ENCODE assay signal across 16 cellular contexts in genomic region chr18:59778434-59778833, GRCh38.
DNase-seq lines count a peak whose midpoint lies in the region; ATAC-seq, FAIRE-seq and TF ChIP-seq lines count a peak whose summit lies in the region.
"Had no signal": no experiment of that assay in that cellular context is flagged by ENCODE, and none has a peak within 500 bp of the region (broad histone marks: within the 10 kb centered on the region; RNA-seq: fewer than 3 reads in every experiment).

No MANE protein-coding gene starts in this region.

- TF ChIP-seq POLR2A in breast epithelium (IDR thresholded peaks at IDR 0.05) (no peak), IMR-90 (IDR thresholded peaks at IDR 0.05; ENCODE audit: low read depth, low read length) (no peak)

- FAIRE-seq in keratinocyte (lab: Jason Lieb, UNC), result peak; percentile 23
- FAIRE-seq: GM12878, H1, HepG2 had no signal

- H3K9me3 Mint-ChIP-seq in MCF 10A (ENCODE audit: unreplicated experiment) (peaks cover 3% of the 10 kb centered on the region), Calu3 (ENCODE audit: low read depth, unreplicated experiment) (no peaks in the 10 kb centered on the region)
- H3K9me3 Mint-ChIP-seq in activated naive CD4-positive, alpha-beta T cell treated with anti-CD3 and anti-CD28 coated beads for 36 hours, result peaks cover 5% of the 10 kb centered on the region

- H2AFZ ChIP-seq in IMR-90 (replicated peaks; ENCODE audit: low read length, poor library complexity) (no peak overlapping the region), keratinocyte (ENCODE audit: control insufficient read depth, low read length) (no peak overlapping the region)

- H2BK20ac ChIP-seq in IMR-90 (ENCODE audit: low read depth, low read length), result peak overlapping the region; percentile 97

- H2BK5ac ChIP-seq in IMR-90 (ENCODE audit: low read depth, low read length, poor library complexity, severe bottlenecking), result peak overlapping the region; percentile 87

- H4K91ac ChIP-seq in IMR-90 (ENCODE audit: insufficient read depth, low read depth, low read length), result peak overlapping the region; percentile 93

- TF ChIP-seq RAD21 in IMR-90 (IDR thresholded peaks at IDR 0.05; ENCODE audit: low read length), result no peak

- H3K4me1 Mint-ChIP-seq in MCF 10A (ENCODE audit: insufficient read depth, unreplicated experiment), result peaks cover 26% of the 10 kb centered on the region
- H3K4me1 Mint-ChIP-seq in Calu3 (ENCODE audit: low read depth, unreplicated experiment), result peaks cover 9% of the 10 kb centered on the region
- no peaks in the 10 kb centered on the region for H3K4me1 Mint-ChIP-seq in activated naive CD4-positive, alpha-beta T cell treated with anti-CD3 and anti-CD28 coated beads for 36 hours (ENCODE audit: low read depth)
- H3K4me1 Mint-ChIP-seq: CD14-positive monocyte; CD4-positive, alpha-beta memory T cell had no signal

- H3K9ac ChIP-seq in IMR-90 (ENCODE audit: low read depth, low read length) (no peak overlapping the region), keratinocyte (ENCODE audit: control insufficient read depth, extremely low read depth, insufficient read depth, low read length) (no peak overlapping the region)
- H3K9ac ChIP-seq: BLaER1 had no signal

- no peak for DNase-seq in MCF 10A (ENCODE audit: unreplicated experiment)
- DNase-seq in breast epithelium (ENCODE audit: low spot score in 2 of 2), result no peak
- DNase-seq in IMR-90, result no peak
- no peak for DNase-seq in keratinocyte (ENCODE audit: low read depth, low spot score)
- no peak for DNase-seq in NCI-H1436 (lab: John Stamatoyannopoulos, UW)
- DNase-seq in Calu3, result no peak
- no peak for DNase-seq in activated naive CD4-positive, alpha-beta T cell treated with anti-CD3 and anti-CD28 coated beads for 36 hours
- DNase-seq: CD4-positive, alpha-beta memory T cell; DMS79 treated with DMSO at 0.1 percent for 48 hours; H9 had no signal

- 0 out of 4 replicates have a peak, but pooled peaks cover 0 to 2% of the 10 kb centered on the region in 2 experiments for H3K79me1 ChIP-seq in IMR-90 (ENCODE audit: low read depth in 1 of 2, low read length in 2 of 2)

- H3K23ac ChIP-seq in IMR-90 (ENCODE audit: low read depth, low read length), result no peak overlapping the region

- H3K27ac ChIP-seq in breast epithelium, result no peak overlapping the region
- H3K27ac ChIP-seq in IMR-90 (ENCODE audit: insufficient read depth, low read length), result no peak overlapping the region
- H3K27ac ChIP-seq in keratinocyte (ENCODE audit: control insufficient read depth, insufficient read depth, low read length), result no peak overlapping the region
- H3K27ac ChIP-seq: 22Rv1, BLaER1 had no signal

- no peak overlapping the region for H3K56ac ChIP-seq in IMR-90 (ENCODE audit: extremely low read depth, insufficient read depth, low read length)

- H3K18ac ChIP-seq in IMR-90 (ENCODE audit: low read depth, low read length), result peak overlapping the region; percentile 46; the same call in 1 of the 2 replicates

- H4K8ac ChIP-seq in IMR-90 (ENCODE audit: low read depth in 2 of 2, low read length in 2 of 2), result peak overlapping the region; percentile 57 to 85; a peak in 3 of 4 replicates

- H2BK15ac ChIP-seq in IMR-90 (ENCODE audit: low read depth, low read length), result peak overlapping the region; percentile 98; the same call in 2 of the 3 replicates

- CTCF ChIA-PET in MCF 10A (lab: Yijun Ruan, JAX) (interaction anchor here (0.7 to 7.8 kb wide), 3 partner anchors 45 to 318 kb away, joined by 3 to 118 read pairs (median 26); no protein-coding TSS in a partner anchor), IMR-90 (lab: Yijun Ruan, JAX) (no interaction called here), Calu3 (lab: Charles Lee) (no interaction called here)
- CTCF ChIA-PET in activated naive CD4-positive, alpha-beta T cell treated with anti-CD3 and anti-CD28 coated beads for 36 hours (lab: Charles Lee), result no interaction called here

- H3K14ac ChIP-seq in IMR-90 (replicated peaks; ENCODE audit: low read depth, low read length), result no peak overlapping the region

- WGBS in IMR-90 (ENCODE audit: extremely low coverage in 2 of 2, insufficient read length in 1 of 2), 2 experiments, result 100% methylated on average over 1 of the region's 1 CpG; no CpG with 5 or more reads in 1 of the 2 experiments

- no TSS peak for BruUV-seq in MCF 10A (replicated peaks; lab: Mats Ljungman, UMichigan)
- no TSS peak for BruUV-seq in IMR-90 (replicated peaks; lab: Mats Ljungman, UMichigan)
- BruUV-seq in Calu3 (replicated peaks; lab: Mats Ljungman, UMichigan), result no TSS peak

- H4K20me1 ChIP-seq in IMR-90 (ENCODE audit: insufficient read depth, low read length) (no peaks in the 10 kb centered on the region), keratinocyte (ENCODE audit: control insufficient read depth, extremely low read depth, insufficient read depth, low read length) (no peaks in the 10 kb centered on the region)
- H4K20me1 ChIP-seq: BLaER1 had no signal

- H3K27ac Mint-ChIP-seq in MCF 10A (ENCODE audit: low read depth, unreplicated experiment) (peak overlapping the region; percentile 18), Calu3 (ENCODE audit: unreplicated experiment) (no peak overlapping the region)
- no peak overlapping the region for H3K27ac Mint-ChIP-seq in activated naive CD4-positive, alpha-beta T cell treated with anti-CD3 and anti-CD28 coated beads for 36 hours
- H3K27ac Mint-ChIP-seq: CD4-positive, alpha-beta memory T cell; H9 had no signal

- peak overlapping the region; percentile 97 for H3K4ac ChIP-seq in IMR-90 (ENCODE audit: low read depth, low read length)

- dilution Hi-C loops in IMR-90 (cut with HindIII; ENCODE audit: low sequenced_read_pairs, unreplicated experiment), result no loop called here
- dilution Hi-C loops in keratinocyte (cut with MboI; ENCODE audit: extremely low pct_ligation_motif_present, low sequenced_read_pairs), result no loop called here

- H3K4me3 Mint-ChIP-seq in MCF 10A (ENCODE audit: unreplicated experiment), result no peak overlapping the region
- no peak overlapping the region for H3K4me3 Mint-ChIP-seq in Calu3 (ENCODE audit: low read depth, unreplicated experiment)
- H3K4me3 Mint-ChIP-seq in activated naive CD4-positive, alpha-beta T cell treated with anti-CD3 and anti-CD28 coated beads for 36 hours, result no peak overlapping the region
- H3K4me3 Mint-ChIP-seq: CD14-positive monocyte; CD4-positive, alpha-beta memory T cell; H9 had no signal

- no peaks in the 10 kb centered on the region for H3K9me3 ChIP-seq in breast epithelium
- no peaks in the 10 kb centered on the region for H3K9me3 ChIP-seq in IMR-90 (ENCODE audit: control insufficient read depth, insufficient read depth, low read length)
- no peaks in the 10 kb centered on the region for H3K9me3 ChIP-seq in keratinocyte (ENCODE audit: control insufficient read depth, low read depth, low read length)
- H3K9me3 ChIP-seq: BLaER1 had no signal

- no peaks in the 10 kb centered on the region for H3K4me1 ChIP-seq in breast epithelium
- H3K4me1 ChIP-seq in IMR-90 (ENCODE audit: control insufficient read depth, insufficient read depth, low read length), result peaks cover 6% of the 10 kb centered on the region; the same call in 1 of the 2 replicates
- peaks cover 20% of the 10 kb centered on the region for H3K4me1 ChIP-seq in keratinocyte (ENCODE audit: control insufficient read depth, extremely low read depth, insufficient read depth, low read length)
- H3K4me1 ChIP-seq: BLaER1 had no signal

- no peaks in the 10 kb centered on the region for H3K79me2 ChIP-seq in keratinocyte (ENCODE audit: control insufficient read depth, insufficient read depth, low read length)

- POLR2A ChIA-PET in MCF 10A (lab: Yijun Ruan, JAX), result interaction anchor here (3.1 kb wide), 1 partner anchor 9 kb away, joined by 22 read pairs; no protein-coding TSS in a partner anchor
- POLR2A ChIA-PET in IMR-90 (lab: Charles Lee; ENCODE audit: unreplicated experiment), result no interaction called here

- TF ChIP-seq CTCF in MCF 10A (IDR thresholded peaks at IDR 0.05; ENCODE audit: unreplicated experiment), result no peak
- TF ChIP-seq CTCF in breast epithelium (IDR thresholded peaks at IDR 0.05), result no peak
- TF ChIP-seq CTCF in IMR-90 (conservative IDR thresholded peaks at IDR 0.05; ENCODE audit: low read depth, low read length), result no peak
- no peak for TF ChIP-seq CTCF in keratinocyte (optimal IDR thresholded peaks at IDR 0.05 in 1 of 3, IDR thresholded peaks at IDR 0.05 in 1 of 3, conservative IDR thresholded peaks at IDR 0.05 in 1 of 3; ENCODE audit: extremely low read depth in 1 of 3, insufficient read depth in 2 of 3, low read length in 3 of 3)
- no peak for TF ChIP-seq CTCF in Calu3 (IDR thresholded peaks at IDR 0.05; ENCODE audit: unreplicated experiment)

- H3K27me3 ChIP-seq in breast epithelium (no peaks in the 10 kb centered on the region), IMR-90 (ENCODE audit: control insufficient read depth, insufficient read depth, low read length) (no peaks in the 10 kb centered on the region), keratinocyte (ENCODE audit: control insufficient read depth, extremely low read depth, insufficient read depth, low read length) (no peaks in the 10 kb centered on the region)
- H3K27me3 ChIP-seq: BLaER1 had no signal

- H2AK9ac ChIP-seq in IMR-90 (replicated peaks; ENCODE audit: low read depth, low read length, poor library complexity), result no peak overlapping the region

- ATAC-seq in IMR-90 (ENCODE audit: low read depth), result no peak
- ATAC-seq: GM12878, HepG2 had no signal

- H3K27me3 Mint-ChIP-seq in MCF 10A (ENCODE audit: insufficient read depth, unreplicated experiment) (no peaks in the 10 kb centered on the region), Calu3 (ENCODE audit: unreplicated experiment) (peaks cover 27% of the 10 kb centered on the region)
- peaks cover 17% of the 10 kb centered on the region for H3K27me3 Mint-ChIP-seq in activated naive CD4-positive, alpha-beta T cell treated with anti-CD3 and anti-CD28 coated beads for 36 hours (ENCODE audit: low read depth)

- H3K36me3 Mint-ChIP-seq in MCF 10A (ENCODE audit: insufficient read depth, unreplicated experiment) (no peaks in the 10 kb centered on the region), Calu3 (ENCODE audit: insufficient read depth, unreplicated experiment) (no peaks in the 10 kb centered on the region)
- H3K36me3 Mint-ChIP-seq in activated naive CD4-positive, alpha-beta T cell treated with anti-CD3 and anti-CD28 coated beads for 36 hours (ENCODE audit: low read depth), result no peaks in the 10 kb centered on the region
- H3K36me3 Mint-ChIP-seq: CD14-positive monocyte; CD4-positive, alpha-beta memory T cell had no signal

- in situ Hi-C loops in IMR-90 (cut with MboI; ENCODE audit: low sequenced_read_pairs), result no loop called here

- no peak overlapping the region; the same call in 1 of the 2 replicates for H4K5ac ChIP-seq in IMR-90 (ENCODE audit: low read depth, low read length)

- no peak overlapping the region for H3K4me3 ChIP-seq in breast epithelium
- H3K4me3 ChIP-seq in IMR-90 (ENCODE audit: insufficient read depth, low read depth, low read length), result no peak overlapping the region
- no peak overlapping the region for H3K4me3 ChIP-seq in keratinocyte (ENCODE audit: control insufficient read depth in 2 of 3, extremely low read depth in 1 of 3, insufficient read depth in 2 of 3, low read depth in 1 of 3, low read length in 3 of 3)
- H3K4me3 ChIP-seq: BLaER1, GM12878 had no signal

- H3K4me2 ChIP-seq in IMR-90 (ENCODE audit: low read depth, low read length) (no peak overlapping the region), keratinocyte (ENCODE audit: control insufficient read depth, extremely low read depth, insufficient read depth, low read depth, low read length) (no peak overlapping the region)
- H3K4me2 ChIP-seq: BLaER1 had no signal

- H2AK5ac ChIP-seq in IMR-90 (ENCODE audit: low read depth, low read length), result peak overlapping the region; percentile 94

- peaks cover 15% of the 10 kb centered on the region for H3K9me1 ChIP-seq in IMR-90 (ENCODE audit: insufficient read depth, low read length)
- no peaks in the 10 kb centered on the region for H3K9me1 ChIP-seq in keratinocyte (ENCODE audit: control insufficient read depth, extremely low read depth, insufficient read depth, low read length)

- no peaks in the 10 kb centered on the region for H3K36me3 ChIP-seq in breast epithelium
- no peaks in the 10 kb centered on the region for H3K36me3 ChIP-seq in IMR-90 (ENCODE audit: control insufficient read depth, insufficient read depth, low read length)
- H3K36me3 ChIP-seq in keratinocyte (ENCODE audit: control insufficient read depth in 2 of 2, extremely low read depth in 1 of 2, insufficient read depth in 2 of 2, low read length in 2 of 2), result no peaks in the 10 kb centered on the region
- H3K36me3 ChIP-seq: BLaER1 had no signal

- H2BK120ac ChIP-seq in IMR-90 (ENCODE audit: low read depth, low read length), result peak overlapping the region; percentile 93

- intact Hi-C loops in MCF 10A (cut with micrococcal nuclease), result no loop called here
- intact Hi-C loops in breast epithelium (cut with DNase I; ENCODE audit: low total_unique reads), result no loop called here
- intact Hi-C loops in IMR-90 (cut with micrococcal nuclease), result no loop called here
- intact Hi-C loops in Calu3 (cut with micrococcal nuclease; ENCODE audit: unreplicated experiment), result no loop called here
- intact Hi-C loops in activated naive CD4-positive, alpha-beta T cell treated with anti-CD3 and anti-CD28 coated beads for 36 hours (cut with micrococcal nuclease), result no loop called here
